ENCODE assay signal across 31 cellular contexts in genomic region chr17:64647817-64648216, GRCh38.
"Had no signal": no experiment of that assay in that cellular context is flagged by ENCODE, and none has a peak within 500 bp of the region (broad histone marks: within the 10 kb centered on the region; RNA-seq: fewer than 3 reads in every experiment).

No MANE protein-coding gene starts in this region.

- H3K36me3 Mint-ChIP-seq: activated naive CD8-positive, alpha-beta T cell treated with anti-CD3 and anti-CD28 coated beads for 36 hours had no signal

- H3K9me3 ChIP-seq: adrenal gland, breast epithelium had no signal

- H3K27me3 ChIP-seq: adrenal gland, breast epithelium had no signal

- H3K27me3 Mint-ChIP-seq: activated CD4-positive, alpha-beta memory T cell treated with anti-CD3 and anti-CD28 coated beads for 36 hours; activated CD4-positive, alpha-beta T cell treated with anti-CD3 and anti-CD28 coated beads, Interleukin-2, amount 10 ng/mL, durations not matched to agents 7 days and 5 days; activated naive CD4-positive, alpha-beta T cell treated with anti-CD3 and anti-CD28 coated beads, Interleukin-2, amount 10 ng/mL, durations not matched to agents 7 days and 5 days; activated naive CD8-positive, alpha-beta T cell treated with anti-CD3 and anti-CD28 coated beads for 36 hours; T-cell had no signal

- H3K4me3 Mint-ChIP-seq: activated CD4-positive, alpha-beta memory T cell treated with anti-CD3 and anti-CD28 coated beads for 36 hours; activated CD4-positive, alpha-beta T cell treated with anti-CD3 and anti-CD28 coated beads, Interleukin-2, amount 10 ng/mL, durations not matched to agents 7 days and 5 days; activated naive CD4-positive, alpha-beta T cell treated with anti-CD3 and anti-CD28 coated beads, Interleukin-2, amount 10 ng/mL, durations not matched to agents 7 days and 5 days; activated naive CD8-positive, alpha-beta T cell treated with anti-CD3 and anti-CD28 coated beads for 36 hours; activated T-cell treated with anti-CD3 and anti-CD28 coated beads, Interleukin-2, amount 50 U/mL, for 4 hours; T-cell had no signal

- H3K4me1 ChIP-seq: breast epithelium had no signal

- H3K4me3 ChIP-seq: adrenal gland, breast epithelium, SK-N-MC had no signal

- H3K27ac Mint-ChIP-seq: activated CD4-positive, alpha-beta T cell treated with anti-CD3 and anti-CD28 coated beads, Interleukin-2, amount 10 ng/mL, durations not matched to agents 7 days and 5 days; activated naive CD4-positive, alpha-beta T cell treated with anti-CD3 and anti-CD28 coated beads, Interleukin-2, amount 10 ng/mL, durations not matched to agents 7 days and 5 days; T-cell had no signal

- DNase-seq: activated CD4-positive, alpha-beta memory T cell treated with anti-CD3 and anti-CD28 coated beads for 36 hours; activated CD4-positive, alpha-beta T cell treated with anti-CD3 and anti-CD28 coated beads, Interleukin-2, amount 10 ng/mL, durations not matched to agents 7 days and 5 days; activated CD4-positive, CD25-positive, alpha-beta regulatory T cell; activated CD8-positive, alpha-beta memory T cell treated with anti-CD3 and anti-CD28 coated beads for 24 hours; activated gamma-delta T cell treated with Interleukin-2 at 50 U/mL for 16 hours; activated naive CD4-positive, alpha-beta T cell treated with anti-CD3 and anti-CD28 coated beads, Interleukin-2, amount 10 ng/mL, durations not matched to agents 7 days and 5 days; activated naive CD8-positive, alpha-beta T cell treated with anti-CD3 and anti-CD28 coated beads for 36 hours; activated T-cell treated with anti-CD3 and anti-CD28 coated beads, Interleukin-2, amount 50 U/mL, for 4 hours; adrenal gland; anterior cingulate cortex; caudate nucleus; Kasumi-1; NCI-H1048; NCI-H1417; NCI-H1930; NCI-H2171; NCI-H2227 treated with DMSO at 0.1 percent for 48 hours; NCI-H446 treated with DMSO at 0.1 percent for 48 hours; NCI-H524 treated with DMSO at 0.1 percent for 48 hours; NCI-H774; OCI-M1; RPMI8226; T-cell; T-helper 2 cell; T1000 had no signal

- H3K27ac ChIP-seq: adrenal gland, SK-N-MC, VCaP had no signal

- ATAC-seq: activated T-cell treated with anti-CD3 and anti-CD28 coated beads, Interleukin-2, amount 50 U/mL, for 4 hours; Panc1; Right ventricle myocardium inferior; T-cell had no signal

- FAIRE-seq: TTC549 had no signal

- H3K36me3 ChIP-seq: adrenal gland, breast epithelium had no signal

- H3K9me3 Mint-ChIP-seq: activated CD4-positive, alpha-beta memory T cell treated with anti-CD3 and anti-CD28 coated beads for 36 hours; activated CD4-positive, alpha-beta T cell treated with anti-CD3 and anti-CD28 coated beads, Interleukin-2, amount 10 ng/mL, durations not matched to agents 7 days and 5 days; activated naive CD4-positive, alpha-beta T cell treated with anti-CD3 and anti-CD28 coated beads, Interleukin-2, amount 10 ng/mL, durations not matched to agents 7 days and 5 days; activated naive CD8-positive, alpha-beta T cell treated with anti-CD3 and anti-CD28 coated beads for 36 hours; activated T-cell treated with anti-CD3 and anti-CD28 coated beads, Interleukin-2, amount 50 U/mL, for 4 hours; T-cell had no signal
